ENCODE assay signal across 12 cellular contexts in the genomic region with DNA sequence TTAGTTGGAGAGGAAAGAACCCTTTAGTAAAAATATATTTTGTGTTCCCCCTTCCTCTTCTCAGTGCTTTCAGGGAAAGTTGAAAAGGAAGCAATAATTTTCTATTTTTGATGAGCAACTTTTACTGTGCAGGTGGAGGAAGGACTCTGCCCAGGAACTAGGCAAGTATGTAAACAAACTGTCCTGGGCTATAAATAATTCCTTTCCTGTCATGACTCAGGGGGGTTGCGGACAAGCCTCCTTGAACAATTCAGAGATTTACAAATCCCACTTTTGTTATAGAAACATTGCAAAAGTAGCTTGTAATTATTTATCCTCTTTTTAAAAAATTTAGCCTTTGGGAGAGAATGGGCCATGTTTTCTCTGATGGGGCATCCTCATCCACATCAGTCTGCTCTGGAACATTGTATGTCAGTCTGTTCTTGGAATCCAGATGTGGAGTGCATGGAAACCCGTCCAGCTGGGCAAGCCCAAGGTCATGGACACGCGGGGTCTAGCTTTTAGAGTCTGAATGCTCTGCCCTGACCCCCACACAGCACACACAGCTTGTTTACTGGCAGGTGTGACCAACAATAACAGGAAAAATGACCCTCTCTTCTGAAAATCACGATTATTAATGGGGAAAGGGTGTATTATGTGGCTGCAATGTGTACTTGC.
DNase-seq lines count a peak whose midpoint lies in the region; ATAC-seq and TF ChIP-seq lines count a peak whose summit lies in the region.
"Had no signal": no experiment of that assay in that cellular context is flagged by ENCODE, and none has a peak within 500 bp of the region (broad histone marks: within the 10 kb centered on the region; RNA-seq: fewer than 3 reads in every experiment).

No MANE protein-coding gene starts in this region.

- peak overlapping the region in 5 of 10 experiments; percentile 5 to 45 (median 12); a peak in 3 of 20 replicates for H3K4me3 ChIP-seq in BLaER1 treated with 17β-estradiol and CSF1 and Interleukin-3, amounts not matched to agents 10 nM and 100 nM
- H3K4me3 ChIP-seq in epithelial cell of esophagus (ENCODE audit: low read length) = no peak overlapping the region
- no peak overlapping the region for H3K4me3 ChIP-seq in mesenchymal stem cell (ENCODE audit: insufficient read depth in 1 of 2, low read depth in 1 of 2, low read length in 2 of 2)

- no peak overlapping the region for H2BK15ac ChIP-seq in mesenchymal stem cell (ENCODE audit: low read depth, poor library complexity, severe bottlenecking)

- peak overlapping the region; percentile 56 to 96 (median 86) for H3K4me2 ChIP-seq in BLaER1 treated with 17β-estradiol and CSF1 and Interleukin-3, amounts not matched to agents 10 nM and 100 nM
- H3K4me2 ChIP-seq in mesenchymal stem cell (ENCODE audit: low read length, poor library complexity, severe bottlenecking) = no peak overlapping the region

- H3K9ac ChIP-seq in BLaER1 treated with 17β-estradiol and CSF1 and Interleukin-3, amounts not matched to agents 10 nM and 100 nM = peak overlapping the region in 8 of 11 experiments; percentile 32 to 74 (median 56); a peak in 13 of 22 replicates
- no peak overlapping the region for H3K9ac ChIP-seq in mesenchymal stem cell (ENCODE audit: low read length)

- H4K20me1 ChIP-seq in BLaER1 treated with 17β-estradiol and CSF1 and Interleukin-3, amounts not matched to agents 10 nM and 100 nM = peaks cover 0 to 6% (median 0%) of the 10 kb centered on the region in 11 experiments; a peak in 1 of 22 replicates

- peak overlapping the region in 1 of 2 experiments; percentile 51 for H3K14ac ChIP-seq in mesenchymal stem cell (ENCODE audit: low read length in 2 of 2)

- TF ChIP-seq CTCF in epithelial cell of esophagus (IDR thresholded peaks at IDR 0.05; ENCODE audit: insufficient read depth, low read depth, low read length, missing control alignments) = no peak

- no peak overlapping the region for H2AK5ac ChIP-seq in mesenchymal stem cell (ENCODE audit: low read length, severe bottlenecking)

- DNase-seq in NCI-H1417 (lab: John Stamatoyannopoulos, UW) = peak; percentile 3 to 74 (median 49)
- peak; percentile 7 for DNase-seq in epithelial cell of esophagus (ENCODE audit: low read depth)
- peak; percentile 58 for DNase-seq in mesenchymal stem cell
- no peak for DNase-seq in NCI-H1694 (lab: John Stamatoyannopoulos, UW)
- DNase-seq in AG08396 (ENCODE audit: low spot score) = no peak
- no peak for DNase-seq in activated CD4-positive, alpha-beta T cell treated with anti-CD3 and anti-CD28 coated beads for 48 hours
- DNase-seq: activated CD4-positive, CD25-positive, alpha-beta regulatory T cell treated with anti-CD3 and anti-CD28 coated beads, Interleukin-2, amount 50 U/mL, for 72 hours; DND-41; NCI-H226; T-helper 1 cell had no signal

- no peak overlapping the region for H4K91ac ChIP-seq in mesenchymal stem cell (ENCODE audit: low read length)

- no peaks in the 10 kb centered on the region for H3K79me1 ChIP-seq in mesenchymal stem cell (replicated peaks; ENCODE audit: low read length, poor library complexity, severe bottlenecking)

- no peak overlapping the region for H3K4ac ChIP-seq in mesenchymal stem cell (ENCODE audit: low read depth in 1 of 2, low read length in 2 of 2)

- H3K18ac ChIP-seq in mesenchymal stem cell (ENCODE audit: low read depth in 1 of 2, low read length in 2 of 2) = peak overlapping the region in 1 of 2 experiments; percentile 92

- ATAC-seq in GM21367 (IDR thresholded peaks at IDR 0.05; ENCODE audit: unreplicated experiment) = no peak

- peaks cover 24 to 92% (median 80%) of the 10 kb centered on the region in 10 experiments for H3K4me1 ChIP-seq in BLaER1 treated with 17β-estradiol and CSF1 and Interleukin-3, amounts not matched to agents 10 nM and 100 nM
- peaks cover 9% of the 10 kb centered on the region for H3K4me1 ChIP-seq in mesenchymal stem cell (ENCODE audit: control insufficient read depth, insufficient read depth, low read depth, low read length)

- H2BK120ac ChIP-seq in mesenchymal stem cell (ENCODE audit: low read depth, low read length) = no peak overlapping the region

- H3K36me3 ChIP-seq in BLaER1 treated with 17β-estradiol and CSF1 and Interleukin-3, amounts not matched to agents 10 nM and 100 nM = no peaks in the 10 kb centered on the region
- no peaks in the 10 kb centered on the region for H3K36me3 ChIP-seq in mesenchymal stem cell (ENCODE audit: control insufficient read depth in 1 of 2, insufficient read depth in 2 of 2, low read depth in 1 of 2, low read length in 2 of 2)

- H3K27me3 ChIP-seq in BLaER1 treated with 17β-estradiol and CSF1 and Interleukin-3, amounts not matched to agents 10 nM and 100 nM = no peaks in the 10 kb centered on the region
- peaks cover 40% of the 10 kb centered on the region in 2 experiments for H3K27me3 ChIP-seq in mesenchymal stem cell (ENCODE audit: control insufficient read depth in 1 of 2, insufficient read depth in 1 of 2, low read length in 2 of 2)

- H3K23ac ChIP-seq in mesenchymal stem cell (ENCODE audit: low read length in 2 of 2) = no peak overlapping the region

- H2BK5ac ChIP-seq in mesenchymal stem cell (ENCODE audit: low read depth, low read length, poor library complexity, severe bottlenecking) = no peak overlapping the region

- 0% methylated on average over 4 of the region's 5 CpGs for WGBS in mesenchymal stem cell

- peak overlapping the region in 1 of 2 experiments; percentile 97 for H2BK12ac ChIP-seq in mesenchymal stem cell (ENCODE audit: low read length in 2 of 2)

- peak overlapping the region; percentile 45 for H4K8ac ChIP-seq in mesenchymal stem cell (ENCODE audit: low read length)

- peak overlapping the region in 9 of 11 experiments; percentile 26 to 82 (median 72); a peak in 17 of 22 replicates for H3K27ac ChIP-seq in BLaER1 treated with 17β-estradiol and CSF1 and Interleukin-3, amounts not matched to agents 10 nM and 100 nM
- H3K27ac ChIP-seq in mesenchymal stem cell (ENCODE audit: low read length, poor library complexity, severe bottlenecking) = no peak overlapping the region

- H2AFZ ChIP-seq in mesenchymal stem cell (ENCODE audit: low read depth, low read length) = no peak overlapping the region

- no peaks in the 10 kb centered on the region for H3K9me3 ChIP-seq in BLaER1 treated with 17β-estradiol and CSF1 and Interleukin-3, amounts not matched to agents 10 nM and 100 nM (replicated peaks in 1 of 11)
- no peaks in the 10 kb centered on the region for H3K9me3 ChIP-seq in mesenchymal stem cell (ENCODE audit: control insufficient read depth, low read length)

Comparison
In these comparisons a context has a peak if more than half of its experiments do, and no peak if none do; other contexts are left out.
1. DNase-seq: peak in NCI-H1417 (3 of 3), epithelial cell of esophagus (single experiment) and mesenchymal stem cell (single experiment); none in NCI-H1694 (single experiment), AG08396 (single experiment) and activated CD4-positive, alpha-beta T cell treated with anti-CD3 and anti-CD28 coated beads for 48 hours (single experiment).